In the genomic region with DNA sequence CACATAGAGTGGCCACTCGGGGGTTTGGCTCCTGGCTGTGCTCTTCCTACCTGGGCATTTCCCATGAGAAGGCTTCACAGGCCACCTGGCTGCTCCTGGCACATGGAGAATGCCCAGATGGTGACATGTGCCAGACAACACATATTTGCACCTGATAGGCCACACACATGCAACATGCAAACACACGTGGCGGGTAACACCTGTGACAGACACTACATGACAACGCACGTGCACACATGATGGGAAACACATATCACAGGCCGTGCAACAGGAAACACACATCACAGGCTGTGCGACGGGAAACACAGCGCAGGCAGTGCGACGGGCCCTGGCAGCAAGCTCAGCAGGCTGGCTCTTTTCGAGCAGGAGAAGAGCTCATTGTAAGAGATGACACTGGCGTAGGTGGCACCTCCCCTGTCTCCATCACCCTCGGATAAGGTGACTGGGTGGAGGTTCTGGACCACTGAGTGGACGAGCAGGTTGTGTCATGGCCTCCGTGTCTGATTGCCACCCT, we compare ENCODE assay signal across 2 cellular contexts. TPM values are rescaled to one million over a fixed set of nuclear protein-coding genes. Genes with fewer than 3 reads are reported as not detected.
"Had no signal": no experiment of that assay in that cellular context is flagged by ENCODE, and none has a peak within 500 bp of the region (broad histone marks: within the 10 kb centered on the region; RNA-seq: fewer than 3 reads in every experiment).

No MANE protein-coding gene starts in this region.

RNA-seq across cellular contexts. Expression of a gene that starts 55.8 kb away (rescaled TPM):
- total RNA-seq: G401, GM12878 had no signal
- polyA plus RNA-seq: GM12878 had no signal
